In the genomic region with DNA sequence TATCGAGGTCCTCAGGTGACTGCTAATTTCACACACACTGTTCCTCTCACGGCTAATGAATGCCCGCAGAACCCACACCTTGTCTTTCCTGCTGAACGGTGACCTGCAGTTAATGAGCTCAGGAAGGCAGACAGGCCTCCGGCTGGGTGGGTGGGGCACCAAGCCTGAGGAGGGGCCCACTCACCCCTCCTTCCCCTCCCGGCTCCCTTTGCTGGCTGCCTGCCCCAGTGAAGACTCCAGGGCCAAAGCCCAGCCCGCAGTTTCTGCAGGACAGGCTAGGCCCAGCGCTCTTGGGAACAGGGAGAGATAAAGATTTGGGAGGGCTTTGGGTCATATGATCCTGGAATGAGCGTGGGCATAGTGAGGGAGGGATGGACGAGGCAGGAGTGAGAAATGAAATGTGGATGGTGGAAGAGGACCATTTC, we compare ENCODE assay signal across 9 cellular contexts. TPM values are rescaled to one million over a fixed set of nuclear protein-coding genes. Genes with fewer than 3 reads are reported as not detected.
DNase-seq lines count a peak whose midpoint lies in the region; ATAC-seq and TF ChIP-seq lines count a peak whose summit lies in the region.
"Had no signal": no experiment of that assay in that cellular context is flagged by ENCODE, and none has a peak within 500 bp of the region (broad histone marks: within the 10 kb centered on the region; RNA-seq: fewer than 3 reads in every experiment).

No MANE protein-coding gene starts in this region.

- DNase-seq in D341Med (ENCODE audit: low spot score) (peak; percentile 86), NCI-H2171 treated with DMSO at 0.1 percent for 48 hours (lab: John Stamatoyannopoulos, UW) (peak; percentile 77), nephron progenitor cell (peak; percentile 74)
- DNase-seq in activated CD4-positive, alpha-beta memory T cell treated with anti-CD3 and anti-CD28 coated beads, Interleukin-2, amount 10 ng/mL, durations not matched to agents 7 days and 5 days = no peak
- no peak for DNase-seq in activated CD8-positive, alpha-beta memory T cell treated with anti-CD3 and anti-CD28 coated beads for 24 hours

- peak overlapping the region; percentile 29 for H3K4me3 Mint-ChIP-seq in nephron progenitor cell
- no peak overlapping the region for H3K4me3 Mint-ChIP-seq in activated CD4-positive, alpha-beta memory T cell treated with anti-CD3 and anti-CD28 coated beads, Interleukin-2, amount 10 ng/mL, durations not matched to agents 7 days and 5 days
- H3K4me3 Mint-ChIP-seq: neural crest cell had no signal

- H3K27me3 Mint-ChIP-seq in nephron progenitor cell (ENCODE audit: low read depth, poor library complexity) = peaks cover 57% of the 10 kb centered on the region
- peaks cover 41% of the 10 kb centered on the region for H3K27me3 Mint-ChIP-seq in activated CD4-positive, alpha-beta memory T cell treated with anti-CD3 and anti-CD28 coated beads, Interleukin-2, amount 10 ng/mL, durations not matched to agents 7 days and 5 days

- TF ChIP-seq CTCF in nephron progenitor cell (IDR thresholded peaks at IDR 0.05) = no peak

- H3K9me3 Mint-ChIP-seq in nephron progenitor cell = no peaks in the 10 kb centered on the region
- no peaks in the 10 kb centered on the region for H3K9me3 Mint-ChIP-seq in activated CD4-positive, alpha-beta memory T cell treated with anti-CD3 and anti-CD28 coated beads, Interleukin-2, amount 10 ng/mL, durations not matched to agents 7 days and 5 days
- H3K9me3 Mint-ChIP-seq: neural crest cell had no signal

- no peaks in the 10 kb centered on the region for H3K27me3 ChIP-seq in endocrine pancreas (ENCODE audit: control insufficient read depth, insufficient read depth, low read length)

- H3K9ac ChIP-seq in endocrine pancreas (ENCODE audit: control insufficient read depth, insufficient read depth, low read length) = peak overlapping the region; percentile 31

- H3K9me3 ChIP-seq in endocrine pancreas (ENCODE audit: control insufficient read depth, low read length) = no peaks in the 10 kb centered on the region

- peaks cover 72% of the 10 kb centered on the region for H3K4me1 Mint-ChIP-seq in nephron progenitor cell
- peaks cover 8% of the 10 kb centered on the region for H3K4me1 Mint-ChIP-seq in activated CD4-positive, alpha-beta memory T cell treated with anti-CD3 and anti-CD28 coated beads, Interleukin-2, amount 10 ng/mL, durations not matched to agents 7 days and 5 days

- CTCF ChIA-PET in activated CD4-positive, alpha-beta memory T cell treated with anti-CD3 and anti-CD28 coated beads, Interleukin-2, amount 10 ng/mL, durations not matched to agents 7 days and 5 days (lab: Charles Lee) = no interaction called here

- no peaks in the 10 kb centered on the region for H3K36me3 Mint-ChIP-seq in nephron progenitor cell (ENCODE audit: low read depth)
- no peaks in the 10 kb centered on the region for H3K36me3 Mint-ChIP-seq in activated CD4-positive, alpha-beta memory T cell treated with anti-CD3 and anti-CD28 coated beads, Interleukin-2, amount 10 ng/mL, durations not matched to agents 7 days and 5 days (ENCODE audit: low read depth)

- H3K4me1 ChIP-seq in endocrine pancreas (ENCODE audit: control insufficient read depth, insufficient read depth, low read length) = no peaks in the 10 kb centered on the region

- no peaks in the 10 kb centered on the region for H3K36me3 ChIP-seq in endocrine pancreas (ENCODE audit: control insufficient read depth, insufficient read depth, low read length)

- H3K27ac Mint-ChIP-seq in nephron progenitor cell = no peak overlapping the region
- H3K27ac Mint-ChIP-seq in activated CD4-positive, alpha-beta memory T cell treated with anti-CD3 and anti-CD28 coated beads, Interleukin-2, amount 10 ng/mL, durations not matched to agents 7 days and 5 days = no peak overlapping the region

- POLR2A ChIA-PET in activated CD4-positive, alpha-beta memory T cell treated with anti-CD3 and anti-CD28 coated beads, Interleukin-2, amount 10 ng/mL, durations not matched to agents 7 days and 5 days (lab: Charles Lee) = no interaction called here

- H3K4me3 ChIP-seq in endocrine pancreas (ENCODE audit: control insufficient read depth, insufficient read depth, low read length) = no peak overlapping the region

- ATAC-seq in GM21737 (IDR thresholded peaks at IDR 0.05; ENCODE audit: unreplicated experiment) (no peak), HG02759 (IDR thresholded peaks at IDR 0.05; ENCODE audit: unreplicated experiment) (no peak)

RNA-seq across cellular contexts. Expression of a gene that starts 26.4 kb away (rescaled TPM):
- under 1 TPM in 1 of 2 experiments, not detected in 1; 0.20 TPM for total RNA-seq in activated CD4-positive, alpha-beta memory T cell treated with anti-CD3 and anti-CD28 coated beads, Interleukin-2, amount 10 ng/mL, durations not matched to agents 7 days and 5 days

Comparison
In these comparisons a context has a peak if more than half of its experiments do, and no peak if none do; other contexts are left out.
1. DNase-seq: peak in D341Med (single experiment), NCI-H2171 treated with DMSO at 0.1 percent for 48 hours (single experiment) and nephron progenitor cell (single experiment); none in activated CD4-positive, alpha-beta memory T cell treated with anti-CD3 and anti-CD28 coated beads, Interleukin-2, amount 10 ng/mL, durations not matched to agents 7 days and 5 days (single experiment) and activated CD8-positive, alpha-beta memory T cell treated with anti-CD3 and anti-CD28 coated beads for 24 hours (single experiment).